In genomic region chr10:5038703-5039102, GRCh38 we compare ENCODE assay signal across 18 cellular contexts. TPM values are rescaled to one million over a fixed set of nuclear protein-coding genes. Genes with fewer than 3 reads are reported as not detected.
DNase-seq lines count a peak whose midpoint lies in the region; ATAC-seq and TF ChIP-seq lines count a peak whose summit lies in the region.
"Had no signal": no experiment of that assay in that cellular context is flagged by ENCODE, and none has a peak within 500 bp of the region (broad histone marks: within the 10 kb centered on the region; RNA-seq: fewer than 3 reads in every experiment).

No MANE protein-coding gene starts in this region.

- POLR2A ChIA-PET in A673 (lab: Charles Lee; ENCODE audit: low non-redundant PET), result no interaction called here
- POLR2A ChIA-PET in Caco-2 (lab: Charles Lee), result no interaction called here

- H3K4me1 Mint-ChIP-seq in stimulated activated memory B cell treated with anti-CD40 and anti-IgM and Interleukin-4, amounts not matched to agents 10 μg/mL and 1 μg/mL and 100 μg/mL, for 72 hours, result no peaks in the 10 kb centered on the region
- H3K4me1 Mint-ChIP-seq in Caco-2 (ENCODE audit: low read depth, unreplicated experiment), result peaks cover 10% of the 10 kb centered on the region

- H3K9me3 ChIP-seq in A673 (ENCODE audit: low read depth, low read length, poor library complexity, severe bottlenecking) (peaks cover 12% of the 10 kb centered on the region), Caco-2 (peaks cover 37% of the 10 kb centered on the region)

- no peak overlapping the region for H3K4me3 Mint-ChIP-seq in stimulated activated memory B cell treated with anti-CD40 and anti-IgM and Interleukin-4, amounts not matched to agents 10 μg/mL and 1 μg/mL and 100 μg/mL, for 72 hours
- H3K4me3 Mint-ChIP-seq in Caco-2 (ENCODE audit: unreplicated experiment), result no peak overlapping the region
- H3K4me3 Mint-ChIP-seq: GM23338 had no signal

- ATAC-seq in stimulated activated memory B cell treated with anti-CD40 and anti-IgM and Interleukin-4, amounts not matched to agents 10 μg/mL and 1 μg/mL and 100 μg/mL, for 72 hours, result no peak
- ATAC-seq: GM23338, HCT116 had no signal

- no peaks in the 10 kb centered on the region for H3K36me3 Mint-ChIP-seq in stimulated activated memory B cell treated with anti-CD40 and anti-IgM and Interleukin-4, amounts not matched to agents 10 μg/mL and 1 μg/mL and 100 μg/mL, for 72 hours
- H3K36me3 Mint-ChIP-seq in Caco-2 (ENCODE audit: insufficient read depth, unreplicated experiment), result no peaks in the 10 kb centered on the region

- H3K36me3 ChIP-seq in A673 (ENCODE audit: insufficient read depth, low read length, poor library complexity, severe bottlenecking), result peaks cover 4% of the 10 kb centered on the region
- H3K36me3 ChIP-seq in Caco-2 (ENCODE audit: control insufficient read depth, insufficient read depth, low read length), result no peaks in the 10 kb centered on the region

- no peak for TF ChIP-seq CTCF in A673 (conservative IDR thresholded peaks at IDR 0.05; ENCODE audit: low read depth, low read length)
- TF ChIP-seq CTCF in Caco-2 (IDR thresholded peaks at IDR 0.05; ENCODE audit: insufficient read depth in 1 of 2, low read depth in 1 of 2, low read length in 1 of 2, severe bottlenecking in 1 of 2, unreplicated experiment in 1 of 2), result no peak

- H3K27me3 Mint-ChIP-seq in stimulated activated memory B cell treated with anti-CD40 and anti-IgM and Interleukin-4, amounts not matched to agents 10 μg/mL and 1 μg/mL and 100 μg/mL, for 72 hours, result no peaks in the 10 kb centered on the region
- no peaks in the 10 kb centered on the region for H3K27me3 Mint-ChIP-seq in Caco-2 (ENCODE audit: insufficient read depth, unreplicated experiment)

- intact Hi-C loops in A673 (cut with micrococcal nuclease; ENCODE audit: unreplicated experiment), result no loop called here
- intact Hi-C loops in Caco-2 (cut with micrococcal nuclease; ENCODE audit: unreplicated experiment), result loop anchor here (5.0 kb wide), 1 partner anchor 34 kb away; no protein-coding TSS in a partner anchor

- CTCF ChIA-PET in A673 (lab: Charles Lee) (no interaction called here), Caco-2 (lab: Charles Lee) (no interaction called here)

- no peak overlapping the region for H3K27ac Mint-ChIP-seq in stimulated activated memory B cell treated with anti-CD40 and anti-IgM and Interleukin-4, amounts not matched to agents 10 μg/mL and 1 μg/mL and 100 μg/mL, for 72 hours
- no peak overlapping the region for H3K27ac Mint-ChIP-seq in Caco-2 (ENCODE audit: unreplicated experiment)
- H3K27ac Mint-ChIP-seq: GM23338 had no signal

- H3K4me1 ChIP-seq in A673 (ENCODE audit: insufficient read depth, low read length, poor library complexity, severe bottlenecking) (peaks cover 76% of the 10 kb centered on the region), Caco-2 (no peaks in the 10 kb centered on the region)

- DNase-seq in A673 (ENCODE audit: low spot score), result no peak
- peak; percentile 55 for DNase-seq in GM04503 (ENCODE audit: low read depth)
- peak; percentile 68 for DNase-seq in fibroblast of gingiva (ENCODE audit: low read depth)
- DNase-seq in kidney tubule cell (ENCODE audit: low spot score), result peak; percentile 13
- no peak for DNase-seq in HPDE6-E6E7 (ENCODE audit: extremely low spot score)
- DNase-seq in Caco-2, result no peak
- no peak for DNase-seq in substantia nigra (lab: John Stamatoyannopoulos, UW)
- DNase-seq: GF-D8, NCI-H1105, NCI-H2081, NCI-H2227 treated with DMSO at 0.1 percent for 48 hours, NCI-H510A treated with DMSO at 0.1 percent for 48 hours, NCI-H774, SIG-M5 had no signal

- H3K4me3 ChIP-seq in A673 (ENCODE audit: low read depth, low read length, poor library complexity, severe bottlenecking) (no peak overlapping the region), Caco-2 (ENCODE audit: low read depth, low read length) (no peak overlapping the region)
- H3K4me3 ChIP-seq: GM23338 had no signal

- BruUV-seq in A673 (replicated peaks; lab: Mats Ljungman, UMichigan) (no TSS peak), Caco-2 (replicated peaks; lab: Mats Ljungman, UMichigan) (no TSS peak)

- H3K9me3 Mint-ChIP-seq in stimulated activated memory B cell treated with anti-CD40 and anti-IgM and Interleukin-4, amounts not matched to agents 10 μg/mL and 1 μg/mL and 100 μg/mL, for 72 hours, result peaks cover 11% of the 10 kb centered on the region
- peaks cover 57% of the 10 kb centered on the region for H3K9me3 Mint-ChIP-seq in Caco-2 (ENCODE audit: unreplicated experiment)

- H3K27me3 ChIP-seq in A673 (replicated peaks; ENCODE audit: insufficient read depth, low read depth, low read length, poor library complexity) (no peaks in the 10 kb centered on the region), Caco-2 (replicated peaks; ENCODE audit: control insufficient read depth, insufficient read depth, low read length) (no peaks in the 10 kb centered on the region)

- H3K27ac ChIP-seq in A673 (ENCODE audit: low read depth, low read length, poor library complexity, severe bottlenecking) (peak overlapping the region; percentile 98), substantia nigra (ENCODE audit: low read depth, low read length, poor library complexity, severe bottlenecking) (no peak overlapping the region)
- H3K27ac ChIP-seq: C4-2B had no signal

RNA-seq across cellular contexts. Expression of gene AKR1C2, which starts 35.0 kb away (rescaled TPM):
- 16.2 and 23.5 TPM in 2 replicates for total RNA-seq in A673 (2021)
- 28.8 and 41.7 TPM in 2 replicates for total RNA-seq in Caco-2 (2022)

RNA-seq across cellular contexts. Expression of gene AKR1C3, which starts 55.5 kb away (rescaled TPM):
- total RNA-seq in A673 (2021) (618 and 627 TPM in 2 replicates), Caco-2 (2022) (96.8 and 115 TPM in 2 replicates)

Comparison
In these comparisons a context has a peak if more than half of its experiments do, and no peak if none do; other contexts are left out.
1. DNase-seq: peak in GM04503 (single experiment), fibroblast of gingiva (single experiment) and kidney tubule cell (single experiment); none in A673 (single experiment), HPDE6-E6E7 (single experiment), Caco-2 (0 of 2) and substantia nigra (0 of 49).